ENCODE assay signal across 11 cellular contexts in genomic region chr1:30763654-30764248, GRCh38. TPM values are rescaled to one million over a fixed set of nuclear protein-coding genes. Genes with fewer than 3 reads are reported as not detected.
DNase-seq lines count a peak whose midpoint lies in the region; ATAC-seq and TF ChIP-seq lines count a peak whose summit lies in the region.
"Had no signal": no experiment of that assay in that cellular context is flagged by ENCODE, and none has a peak within 500 bp of the region (broad histone marks: within the 10 kb centered on the region; RNA-seq: fewer than 3 reads in every experiment).

No MANE protein-coding gene starts in this region.

- H3K36me3 ChIP-seq in CD4-positive, alpha-beta memory T cell (ENCODE audit: insufficient read depth, low read length), result no peaks in the 10 kb centered on the region
- H3K36me3 ChIP-seq in gastroesophageal sphincter, result no peaks in the 10 kb centered on the region
- H3K36me3 ChIP-seq: breast epithelium had no signal

- peaks cover 41 to 68% (median 55%) of the 10 kb centered on the region in 4 donors for H3K4me1 Mint-ChIP-seq in CD4-positive, alpha-beta memory T cell

- 88 to 93% methylated on average over 2 of the region's 10 CpGs for WGBS in gastroesophageal sphincter (ENCODE audit: low coverage in 1 of 2), 2 donors

- no peaks in the 10 kb centered on the region for H3K9me3 Mint-ChIP-seq in CD4-positive, alpha-beta memory T cell

- intact Hi-C loops in CD4-positive, alpha-beta memory T cell (cut with micrococcal nuclease), result no loop called here

- H3K9me3 ChIP-seq in CD4-positive, alpha-beta memory T cell (ENCODE audit: control insufficient read depth in 1 of 2, low read length in 2 of 2), result no peaks in the 10 kb centered on the region
- no peaks in the 10 kb centered on the region for H3K9me3 ChIP-seq in gastroesophageal sphincter
- H3K9me3 ChIP-seq: breast epithelium had no signal

- POLR2A ChIA-PET in CD4-positive, alpha-beta memory T cell (lab: Charles Lee; ENCODE audit: partially characterized antibody), result interaction anchor here (1.0 to 22.1 kb wide), 4 partner anchors 9 to 30 kb away, joined by 3 to 1160 read pairs (median 4); partner anchors contain the start of gene MATN1

- H3K36me3 Mint-ChIP-seq in CD4-positive, alpha-beta memory T cell, result no peaks in the 10 kb centered on the region

- H3K4me3 ChIP-seq in CD4-positive, alpha-beta memory T cell (ENCODE audit: low read length in 2 of 2), result no peak overlapping the region
- H3K4me3 ChIP-seq in gastroesophageal sphincter, result no peak overlapping the region
- H3K4me3 ChIP-seq: breast epithelium had no signal

- no peak overlapping the region for H3K4me3 Mint-ChIP-seq in CD4-positive, alpha-beta memory T cell

- H3K27ac Mint-ChIP-seq in CD4-positive, alpha-beta memory T cell, result peak overlapping the region in 5 of 7 donors; percentile 13 to 80 (median 52)

- H3K27me3 Mint-ChIP-seq in CD4-positive, alpha-beta memory T cell, result no peaks in the 10 kb centered on the region

- CTCF ChIA-PET in CD4-positive, alpha-beta memory T cell (lab: Charles Lee; ENCODE audit: partially characterized antibody), result interaction anchor here (0.9 to 18.5 kb wide), 2 partner anchors 19 to 45 kb away, joined by 3 to 270 read pairs; no protein-coding TSS in a partner anchor

- peak; percentile 67 for ATAC-seq in gastroesophageal sphincter
- no peak for ATAC-seq in HG02610 (IDR thresholded peaks at IDR 0.05; ENCODE audit: unreplicated experiment)
- no peak for ATAC-seq in HG03469 (IDR thresholded peaks at IDR 0.05; ENCODE audit: unreplicated experiment)

- H3K27me3 ChIP-seq in CD4-positive, alpha-beta memory T cell (ENCODE audit: insufficient read depth, low read length), result no peaks in the 10 kb centered on the region
- H3K27me3 ChIP-seq in gastroesophageal sphincter, result no peaks in the 10 kb centered on the region
- H3K27me3 ChIP-seq: breast epithelium had no signal

- DNase-seq in CD4-positive, alpha-beta memory T cell, result no peak
- peak; percentile 84 for DNase-seq in SHP77 treated with DMSO at 0.1 percent for 48 hours (lab: John Stamatoyannopoulos, UW)
- DNase-seq in putamen (ENCODE audit: low spot score), result peak; percentile 67
- no peak for DNase-seq in GF-D8 (lab: John Stamatoyannopoulos, UW)
- no peak for DNase-seq in NCI-H2171 (lab: John Stamatoyannopoulos, UW)
- DNase-seq: NCI-H748 treated with DMSO at 0.1 percent for 48 hours had no signal

- TF ChIP-seq EP300 in gastroesophageal sphincter (IDR thresholded peaks at IDR 0.05), result no peak

- peaks cover 62% of the 10 kb centered on the region for H3K4me1 ChIP-seq in CD4-positive, alpha-beta memory T cell (ENCODE audit: insufficient read depth, low read length)
- peaks cover 0 to 17% (median 0%) of the 10 kb centered on the region in 3 donors for H3K4me1 ChIP-seq in gastroesophageal sphincter

- TF ChIP-seq POLR2A in gastroesophageal sphincter (IDR thresholded peaks at IDR 0.05), result no peak

- no peak overlapping the region for H3K27ac ChIP-seq in CD4-positive, alpha-beta memory T cell (ENCODE audit: low read depth, low read length)
- peak overlapping the region in 2 of 4 donors; percentile 8 to 25 for H3K27ac ChIP-seq in gastroesophageal sphincter
- H3K27ac ChIP-seq: breast epithelium, HL-60 had no signal

- no peak for TF ChIP-seq CTCF in gastroesophageal sphincter (IDR thresholded peaks at IDR 0.05)

RNA-seq across cellular contexts. Expression of gene LAPTM5, which starts 6.2 kb away (rescaled TPM):
- 100 to 1,000 TPM; 587 to 608 TPM for total RNA-seq in CD4-positive, alpha-beta memory T cell
- 100 to 1,000 TPM; 563 to 851 TPM for polyA plus RNA-seq in CD4-positive, alpha-beta memory T cell
- 10 to 100 TPM in 3 of 4 donors, 1 to 10 TPM in 1; 8.9 to 75.4 (median 40.4) TPM for total RNA-seq in gastroesophageal sphincter

RNA-seq across cellular contexts. Expression of gene MATN1, which starts 40.4 kb away (rescaled TPM):
- under 1 TPM in 1 of 2 experiments, not detected in 1; 0.12 TPM for total RNA-seq in CD4-positive, alpha-beta memory T cell
- 1 to 10 TPM in 1 of 2 donors, under 1 TPM in 1; 0.53 to 1.2 TPM for polyA plus RNA-seq in CD4-positive, alpha-beta memory T cell
- total RNA-seq in gastroesophageal sphincter, result not detected
- total RNA-seq: breast epithelium had no signal

Comparison
In these comparisons a context has a peak if more than half of its experiments do, and no peak if none do; other contexts are left out.
1. DNase-seq: peak in SHP77 treated with DMSO at 0.1 percent for 48 hours (single experiment) and putamen (single experiment); none in CD4-positive, alpha-beta memory T cell (0 of 5), GF-D8 (single experiment) and NCI-H2171 (single experiment).
2. RNA of gene LAPTM5, which starts 6.2 kb away (total RNA-seq): 587 to 608 TPM in CD4-positive, alpha-beta memory T cell; 8.9 to 75.4 TPM in gastroesophageal sphincter; every median in the first group is over 4 times any median in the second.